In the genomic region with DNA sequence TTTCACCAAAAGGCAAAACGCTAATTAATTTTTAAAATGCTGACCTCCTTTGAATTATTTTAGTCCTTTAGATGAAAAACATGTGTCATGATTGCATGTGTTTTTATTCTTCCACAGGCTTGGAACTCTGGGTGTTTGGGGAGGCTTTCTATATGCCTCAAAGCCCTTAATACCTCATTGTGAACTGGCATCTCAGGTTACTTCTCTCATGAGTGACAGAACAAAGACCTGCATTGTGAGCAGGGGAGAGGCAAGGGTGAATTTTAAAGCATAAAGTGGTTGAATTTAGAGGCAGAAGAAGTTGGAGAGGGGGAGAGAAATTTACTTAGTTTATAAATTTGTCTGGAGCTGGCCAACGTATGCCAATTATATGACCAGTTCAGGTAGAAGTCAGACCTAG, we compare ENCODE assay signal across 21 cellular contexts.
DNase-seq lines count a peak whose midpoint lies in the region; ATAC-seq, FAIRE-seq and TF ChIP-seq lines count a peak whose summit lies in the region.
"Had no signal": no experiment of that assay in that cellular context is flagged by ENCODE, and none has a peak within 500 bp of the region (broad histone marks: within the 10 kb centered on the region; RNA-seq: fewer than 3 reads in every experiment).

No MANE protein-coding gene starts in this region.

- WGBS in right cardiac atrium, result 77% methylated on average over 2 of the region's 2 CpGs

- H3K27ac ChIP-seq in left ventricle myocardium inferior (replicated peaks), result peak overlapping the region; percentile 16
- H3K27ac ChIP-seq in right cardiac atrium (ENCODE audit: low read length), result no peak overlapping the region
- no peak overlapping the region for H3K27ac ChIP-seq in astrocyte (ENCODE audit: low read depth, low read length)
- no peak overlapping the region for H3K27ac ChIP-seq in coronary artery
- H3K27ac ChIP-seq: RWPE1 had no signal

- no peaks in the 10 kb centered on the region for H3K79me2 ChIP-seq in astrocyte (ENCODE audit: insufficient read depth, low read length)

- DNase-seq in left ventricle myocardium inferior, result no peak
- DNase-seq in right cardiac atrium, result no peak
- DNase-seq in astrocyte (ENCODE audit: low read depth), result no peak
- no peak for DNase-seq in omental fat pad (ENCODE audit: low spot score)
- no peak for DNase-seq in NCI-H510A treated with DMSO at 0.1 percent for 48 hours (lab: John Stamatoyannopoulos, UW)
- DNase-seq in coronary artery (ENCODE audit: low spot score), result no peak
- DNase-seq in stimulated activated naive CD8-positive, alpha-beta T cell treated with anti-CD3 and anti-CD28 coated beads, Interleukin-15, amount 100 ng/mL, for 72 hours, result no peak
- DNase-seq: C1 segment of cervical spinal cord, DMS 273 treated with DMSO at 0.1 percent for 48 hours, GDM1, KBM-7, MV-4-11, NCI-H1417 treated with DMSO at 0.1 percent for 48 hours, NCI-H2029, NCI-H2227 treated with DMSO at 0.1 percent for 48 hours, NCI-H774 had no signal

- H3K9me3 Mint-ChIP-seq in astrocyte (ENCODE audit: unreplicated experiment) (peaks cover 1% of the 10 kb centered on the region), nephron (peaks cover 29% of the 10 kb centered on the region)
- peaks cover 0 to 19% of the 10 kb centered on the region in 2 donors for H3K9me3 Mint-ChIP-seq in stimulated activated naive CD8-positive, alpha-beta T cell treated with anti-CD3 and anti-CD28 coated beads, Interleukin-15, amount 100 ng/mL, for 72 hours

- no peaks in the 10 kb centered on the region for H4K20me1 ChIP-seq in astrocyte (ENCODE audit: insufficient read depth, low read length)

- H3K36me3 Mint-ChIP-seq in astrocyte (ENCODE audit: low read depth, unreplicated experiment) (no peaks in the 10 kb centered on the region), nephron (ENCODE audit: low read depth) (peaks cover 17% of the 10 kb centered on the region)

- H3K4me3 Mint-ChIP-seq in astrocyte (ENCODE audit: unreplicated experiment), result no peak overlapping the region
- no peak overlapping the region for H3K4me3 Mint-ChIP-seq in nephron
- no peak overlapping the region for H3K4me3 Mint-ChIP-seq in stimulated activated naive CD8-positive, alpha-beta T cell treated with anti-CD3 and anti-CD28 coated beads, Interleukin-15, amount 100 ng/mL, for 72 hours

- no peaks in the 10 kb centered on the region for H3K9me3 ChIP-seq in left ventricle myocardium inferior (replicated peaks)
- no peaks in the 10 kb centered on the region for H3K9me3 ChIP-seq in right cardiac atrium (ENCODE audit: control insufficient read depth, low read length)
- H3K9me3 ChIP-seq in astrocyte (ENCODE audit: insufficient read depth, low read depth, low read length), result no peaks in the 10 kb centered on the region

- H3K4me1 Mint-ChIP-seq in astrocyte (ENCODE audit: low read depth, unreplicated experiment) (peaks cover 15% of the 10 kb centered on the region), nephron (peaks cover 33% of the 10 kb centered on the region)
- H3K4me1 Mint-ChIP-seq in stimulated activated naive CD8-positive, alpha-beta T cell treated with anti-CD3 and anti-CD28 coated beads, Interleukin-15, amount 100 ng/mL, for 72 hours, result no peaks in the 10 kb centered on the region

- no peaks in the 10 kb centered on the region for H3K4me1 ChIP-seq in left ventricle myocardium inferior
- no peaks in the 10 kb centered on the region for H3K4me1 ChIP-seq in right cardiac atrium (ENCODE audit: control insufficient read depth, insufficient read depth, low read length)
- H3K4me1 ChIP-seq in astrocyte (ENCODE audit: insufficient read depth, low read length), result peaks cover 4% of the 10 kb centered on the region

- TF ChIP-seq CTCF in left ventricle myocardium inferior (IDR thresholded peaks at IDR 0.05; ENCODE audit: borderline replicate concordance) (no peak), astrocyte (IDR thresholded peaks at IDR 0.05; ENCODE audit: insufficient read depth, low read depth, low read length) (no peak), nephron (IDR thresholded peaks at IDR 0.05; ENCODE audit: unreplicated experiment in 3 of 3) (no peak), omental fat pad (IDR thresholded peaks at IDR 0.05) (no peak), coronary artery (IDR thresholded peaks at IDR 0.05) (no peak)

- H3K27ac Mint-ChIP-seq in astrocyte (ENCODE audit: unreplicated experiment) (no peak overlapping the region), nephron (peak overlapping the region; percentile 17 to 83 (median 53))
- H3K27ac Mint-ChIP-seq in stimulated activated naive CD8-positive, alpha-beta T cell treated with anti-CD3 and anti-CD28 coated beads, Interleukin-15, amount 100 ng/mL, for 72 hours, result no peak overlapping the region

- H3K36me3 ChIP-seq in left ventricle myocardium inferior (no peaks in the 10 kb centered on the region), astrocyte (ENCODE audit: insufficient read depth, low read length) (no peaks in the 10 kb centered on the region)

- ATAC-seq in right cardiac atrium, result no peak
- no peak for ATAC-seq in omental fat pad (ENCODE audit: low FRiP score)
- no peak for ATAC-seq in stimulated activated naive CD8-positive, alpha-beta T cell treated with anti-CD3 and anti-CD28 coated beads, Interleukin-15, amount 100 ng/mL, for 72 hours

- H2AFZ ChIP-seq in astrocyte (ENCODE audit: low read depth, low read length), result no peak overlapping the region

- peak overlapping the region; percentile 33 for H3K4me2 ChIP-seq in astrocyte (ENCODE audit: low read length)

- H3K27me3 Mint-ChIP-seq in astrocyte (ENCODE audit: low read depth, unreplicated experiment) (no peaks in the 10 kb centered on the region), nephron (ENCODE audit: low read depth) (no peaks in the 10 kb centered on the region)
- H3K27me3 Mint-ChIP-seq in stimulated activated naive CD8-positive, alpha-beta T cell treated with anti-CD3 and anti-CD28 coated beads, Interleukin-15, amount 100 ng/mL, for 72 hours, result no peaks in the 10 kb centered on the region

- H3K4me3 ChIP-seq in left ventricle myocardium inferior (no peak overlapping the region), right cardiac atrium (ENCODE audit: low read length) (no peak overlapping the region), astrocyte (ENCODE audit: insufficient read depth, low read depth, low read length) (no peak overlapping the region), coronary artery (no peak overlapping the region)

- H3K27me3 ChIP-seq in left ventricle myocardium inferior (ENCODE audit: low read depth) (no peaks in the 10 kb centered on the region), right cardiac atrium (ENCODE audit: control insufficient read depth, insufficient read depth) (no peaks in the 10 kb centered on the region), astrocyte (ENCODE audit: insufficient read depth, low read length) (no peaks in the 10 kb centered on the region)

- FAIRE-seq in astrocyte (lab: Jason Lieb, UNC), result peak; percentile 5
- FAIRE-seq: A204.1, GM12891, GM18507 had no signal

- intact Hi-C loops in left ventricle myocardium inferior (cut with micrococcal nuclease) (no loop called here), right cardiac atrium (cut with DNase I) (no loop called here)

- H3K9ac ChIP-seq in astrocyte (ENCODE audit: low read length), result no peak overlapping the region

Comparison
In these comparisons a context has a peak if more than half of its experiments do, and no peak if none do; other contexts are left out.
1. H3K27ac Mint-ChIP-seq: peak in nephron (3 of 3); none in astrocyte (single experiment) and stimulated activated naive CD8-positive, alpha-beta T cell treated with anti-CD3 and anti-CD28 coated beads, Interleukin-15, amount 100 ng/mL, for 72 hours (0 of 2).